Comparison of ENCODE assay signal across 8 cellular contexts in genomic region chr16:2904100-2904921, GRCh38. TPM values are rescaled to one million over a fixed set of nuclear protein-coding genes. Genes with fewer than 3 reads are reported as not detected.
A peak's percentile ranks its signal among the peaks of the same experiment; 100 is the strongest.
DNase-seq lines count a peak whose midpoint lies in the region; ATAC-seq and TF ChIP-seq lines count a peak whose summit lies in the region.

No MANE protein-coding gene starts in this region.

- whole genome bisulfite sequencing in lower leg skin, 2 donors: 1% methylated on average over 44 to 61 of the region's 62 CpGs

- ATAC-seq in GM18861 (IDR thresholded peaks at IDR 0.05; ENCODE audit: unreplicated experiment) (peak; percentile 51), HG03342 (IDR thresholded peaks at IDR 0.05; ENCODE audit: unreplicated experiment) (peak; percentile 47)

- intact Hi-C loops in lower leg skin (cut with DNase I; ENCODE audit: low total_unique reads): no loop called here

- peak; percentile 98 for TF ChIP-seq CTCF in AG04449 (IDR thresholded peaks at IDR 0.05; ENCODE audit: insufficient read depth, low read length, missing control alignments)
- TF ChIP-seq CTCF in lower leg skin (IDR thresholded peaks at IDR 0.05): peak in 1 of 3 donors; percentile 52

- DNase-seq in AG04449 (ENCODE audit: low read depth, low spot score) (no peak), NCI-H69 (lab: John Stamatoyannopoulos, UW) (peak; percentile 90), dermis microvascular lymphatic vessel endothelial cell (ENCODE audit: low read depth in 2 of 2) (peak; percentile 32 to 87), lower leg skin (ENCODE audit: low spot score in 2 of 2) (peak; percentile 74 to 96)
- DNase-seq in activated CD4-positive, alpha-beta T cell treated with anti-CD3 and anti-CD28 coated beads, Interleukin-2, amount 50 U/mL, for 48 hours: peak; percentile 79 to 83
- DNase-seq in stimulated activated CD4-positive, alpha-beta T cell treated with anti-CD3 and anti-CD28 coated beads, Interleukin-4, amount 100 ng/mL, for 4 hours: peak; percentile 68 to 75

- CTCF ChIA-PET in AG04449 (lab: Yijun Ruan, JAX): interaction anchor here (0.7 to 1.3 kb wide), 10 partner anchors 9 to 65 kb away, joined by 3 to 7 read pairs (median 5); partner anchors contain the start of gene FLYWCH2

- POLR2A ChIA-PET in AG04449 (lab: Yijun Ruan, JAX): no interaction called here

- peak overlapping the region; percentile 78 for H3K4me3 ChIP-seq in AG04449 (ENCODE audit: low read depth, low read length)
- H3K4me3 ChIP-seq in lower leg skin (ENCODE audit: low read depth, poor library complexity, severe bottlenecking): peak overlapping the region; percentile 76

- no peak for TF ChIP-seq POLR2A in lower leg skin (IDR thresholded peaks at IDR 0.05)

RNA-seq across cellular contexts. Expression of gene FLYWCH1, which starts 7.4 kb away (rescaled TPM):
- total RNA-seq in dermis microvascular lymphatic vessel endothelial cell (19.0 and 26.6 TPM in 2 replicates), lower leg skin (10 to 100 TPM; 36.9 to 61.4 (median 46.0) TPM)

RNA-seq across cellular contexts. Expression of gene FLYWCH2, which starts 21.3 kb away (rescaled TPM):
- total RNA-seq in dermis microvascular lymphatic vessel endothelial cell: 31.5 and 33.1 TPM in 2 replicates
- 10 to 100 TPM; 36.4 to 44.6 (median 40.3) TPM for total RNA-seq in lower leg skin

RNA-seq across cellular contexts. Expression of gene PRSS22, which starts 46.3 kb away (rescaled TPM):
- total RNA-seq in dermis microvascular lymphatic vessel endothelial cell (not detected in 2 replicates), lower leg skin (1 to 10 TPM; 2.3 to 6.7 (median 4.6) TPM)

RNA-seq across cellular contexts. Expression of gene KREMEN2, which starts 59.8 kb away (rescaled TPM):
- not detected in 2 replicates for total RNA-seq in dermis microvascular lymphatic vessel endothelial cell
- total RNA-seq in lower leg skin: 1 to 10 TPM; 1.9 to 3.8 (median 2.5) TPM
